Comparison of ENCODE assay signal across 8 cellular contexts in the genomic region with DNA sequence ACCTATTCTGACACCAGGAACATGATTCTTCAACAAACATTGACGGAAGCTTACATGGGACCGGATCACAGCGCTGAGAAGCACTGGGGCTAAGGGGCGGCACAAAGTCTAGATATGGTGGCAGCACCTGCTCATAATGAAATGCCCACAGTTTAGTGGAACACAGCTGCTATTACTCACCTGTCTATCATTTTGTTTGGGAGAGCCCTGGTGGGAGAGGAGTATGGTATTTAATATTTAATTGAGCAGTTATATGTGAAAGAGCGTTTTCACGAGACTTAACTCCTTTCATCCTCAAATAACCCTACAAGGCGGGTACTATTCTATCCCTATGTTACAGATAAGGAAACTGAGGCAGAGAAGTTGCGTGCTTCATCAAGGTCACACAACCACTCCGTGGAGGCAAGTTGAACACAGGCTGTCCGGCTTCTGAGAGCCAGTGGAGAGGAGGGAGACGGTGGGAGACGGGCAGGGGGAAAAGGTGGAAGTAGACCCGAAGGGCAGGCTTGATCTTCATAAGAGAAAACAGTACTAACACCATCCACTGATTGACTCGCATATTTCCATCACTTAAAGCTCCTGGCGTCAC. TPM values are rescaled to one million over a fixed set of nuclear protein-coding genes. Genes with fewer than 3 reads are reported as not detected.
A peak's percentile ranks its signal among the peaks of the same experiment; 100 is the strongest.
DNase-seq lines count a peak whose midpoint lies in the region; ATAC-seq and TF ChIP-seq lines count a peak whose summit lies in the region.

No MANE protein-coding gene starts in this region.

- H3K36me3 Mint-ChIP-seq in T-helper 2 cell treated with Interferon-gamma antibody and Interleukin-4, amounts not matched to agents 5 μg/mL and 100 μg/mL, for 36 hours (ENCODE audit: low read depth) = peaks cover 22% of the 10 kb centered on the region
- peaks cover 4% of the 10 kb centered on the region for H3K36me3 Mint-ChIP-seq in progenitor cell of endocrine pancreas (ENCODE audit: insufficient read depth)

- peak overlapping the region; percentile 97 for H3K4me3 Mint-ChIP-seq in T-helper 2 cell treated with Interferon-gamma antibody and Interleukin-4, amounts not matched to agents 5 μg/mL and 100 μg/mL, for 36 hours
- H3K4me3 Mint-ChIP-seq in progenitor cell of endocrine pancreas (ENCODE audit: low read depth) = peak overlapping the region; percentile 97

- ATAC-seq in HG02884 (IDR thresholded peaks at IDR 0.05; ENCODE audit: unreplicated experiment) = peak; percentile 18

- TF ChIP-seq CTCF in fibroblast of mammary gland (conservative IDR thresholded peaks at IDR 0.05; ENCODE audit: control insufficient read depth, insufficient read depth, low read depth, low read length) (no peak), progenitor cell of endocrine pancreas (IDR thresholded peaks at IDR 0.05; ENCODE audit: unreplicated experiment) (no peak)

- no peak for DNase-seq in T-helper 2 cell treated with Interferon-gamma antibody and Interleukin-4, amounts not matched to agents 5 μg/mL and 100 μg/mL, for 36 hours (ENCODE audit: low spot score)
- DNase-seq in T-helper 2 cell (no peak), SHP77 treated with DMSO at 0.1 percent for 48 hours (lab: John Stamatoyannopoulos, UW) (peak; percentile 29), fibroblast of mammary gland (ENCODE audit: low read depth) (no peak), progenitor cell of endocrine pancreas (ENCODE audit: low spot score, unreplicated experiment) (no peak), foreskin melanocyte (no peak), RPMI8226 (no peak)

- peak overlapping the region; percentile 98 for H3K27ac Mint-ChIP-seq in T-helper 2 cell treated with Interferon-gamma antibody and Interleukin-4, amounts not matched to agents 5 μg/mL and 100 μg/mL, for 36 hours
- peak overlapping the region; percentile 100 for H3K27ac Mint-ChIP-seq in progenitor cell of endocrine pancreas

- peak overlapping the region; percentile 80 for H3K4me3 ChIP-seq in fibroblast of mammary gland (ENCODE audit: control insufficient read depth, low read depth, low read length)

- no peaks in the 10 kb centered on the region for H3K27me3 Mint-ChIP-seq in T-helper 2 cell treated with Interferon-gamma antibody and Interleukin-4, amounts not matched to agents 5 μg/mL and 100 μg/mL, for 36 hours (ENCODE audit: low read depth)
- H3K27me3 Mint-ChIP-seq in progenitor cell of endocrine pancreas = no peaks in the 10 kb centered on the region

- H3K9me3 Mint-ChIP-seq in T-helper 2 cell treated with Interferon-gamma antibody and Interleukin-4, amounts not matched to agents 5 μg/mL and 100 μg/mL, for 36 hours = peaks cover 4% of the 10 kb centered on the region
- no peaks in the 10 kb centered on the region for H3K9me3 Mint-ChIP-seq in progenitor cell of endocrine pancreas (ENCODE audit: low read depth)

- H3K4me1 Mint-ChIP-seq in T-helper 2 cell treated with Interferon-gamma antibody and Interleukin-4, amounts not matched to agents 5 μg/mL and 100 μg/mL, for 36 hours (ENCODE audit: low read depth) = peaks cover 30% of the 10 kb centered on the region
- peaks cover 21% of the 10 kb centered on the region for H3K4me1 Mint-ChIP-seq in progenitor cell of endocrine pancreas (ENCODE audit: low read depth)

RNA-seq across cellular contexts. Expression of a gene that starts 0.8 kb away (rescaled TPM):
- 33.2 and 35.6 TPM in 2 replicates for total RNA-seq in progenitor cell of endocrine pancreas
